25 cellular contexts compared by ENCODE assay signal in genomic region chr9:129349571-129349947, GRCh38.
"Had no signal": no experiment of that assay in that cellular context is flagged by ENCODE, and none has a peak within 500 bp of the region (broad histone marks: within the 10 kb centered on the region; RNA-seq: fewer than 3 reads in every experiment).

No MANE protein-coding gene starts in this region.

- H3K36me3 Mint-ChIP-seq: immature natural killer cell; naive thymus-derived CD8-positive, alpha-beta T cell; stimulated activated effector memory CD8-positive, alpha-beta T cell treated with anti-CD3 and anti-CD28 coated beads, Interleukin-12 subunit alpha, Interleukin-12 subunit beta, amount 100 ng/mL, for 72 hours had no signal

- H3K36me3 ChIP-seq: right lobe of liver, stomach, suprapubic skin, transverse colon, WERI-Rb-1 had no signal

- H3K27me3 Mint-ChIP-seq: naive thymus-derived CD8-positive, alpha-beta T cell had no signal

- DNase-seq: activated CD4-positive, alpha-beta T cell treated with anti-CD3 and anti-CD28 coated beads, Interleukin-2, amount 10 ng/mL, durations not matched to agents 7 days and 5 days; activated CD4-positive, CD25-positive, alpha-beta regulatory T cell treated with anti-CD3 and anti-CD28 coated beads, Interleukin-2, amount 50 U/mL, for 72 hours; activated CD8-positive, alpha-beta T cell treated with anti-CD3 and anti-CD28 coated beads, Interleukin-2, amount 10 ng/mL, durations not matched to agents 7 days and 5 days; activated gamma-delta T cell; activated naive CD4-positive, alpha-beta T cell treated with anti-CD3 and anti-CD28 coated beads, Interleukin-2, amount 50 U/mL, for 16 hours; anterior cingulate cortex; body of pancreas; caudate nucleus; effector memory CD4-positive, alpha-beta T cell; foreskin keratinocyte; immature natural killer cell; naive thymus-derived CD8-positive, alpha-beta T cell; stimulated activated CD4-positive, alpha-beta T cell treated with anti-CD3 and anti-CD28 coated beads, Interleukin-1b, Interleukin-23, amount 100 ng/mL, for 48 hours; stomach; T-helper 1 cell; transverse colon; WERI-Rb-1 had no signal

- H3K4me3 Mint-ChIP-seq: activated CD4-positive, alpha-beta T cell treated with anti-CD3 and anti-CD28 coated beads, Interleukin-2, amount 10 ng/mL, durations not matched to agents 7 days and 5 days; activated CD8-positive, alpha-beta T cell treated with anti-CD3 and anti-CD28 coated beads, Interleukin-2, amount 10 ng/mL, durations not matched to agents 7 days and 5 days; activated T-helper 1 cell treated with anti-CD3 and anti-CD28 coated beads, Interleukin-12 subunit alpha, Interleukin-12 subunit beta, Interleukin-2, Interleukin-4 antibody, amounts not matched to agents 30 ng/mL and 10 ng/mL and 1 ng/mL, durations not matched to agents 14 hours and 24 hours and 36 hours; immature natural killer cell; naive thymus-derived CD8-positive, alpha-beta T cell; stimulated activated effector memory CD8-positive, alpha-beta T cell treated with anti-CD3 and anti-CD28 coated beads, Interleukin-12 subunit alpha, Interleukin-12 subunit beta, amount 100 ng/mL, for 72 hours had no signal

- H3K9me3 Mint-ChIP-seq: activated CD4-positive, alpha-beta T cell treated with anti-CD3 and anti-CD28 coated beads, Interleukin-2, amount 10 ng/mL, durations not matched to agents 7 days and 5 days; activated T-helper 1 cell treated with anti-CD3 and anti-CD28 coated beads, Interleukin-12 subunit alpha, Interleukin-12 subunit beta, Interleukin-2, Interleukin-4 antibody, amounts not matched to agents 30 ng/mL and 10 ng/mL and 1 ng/mL, durations not matched to agents 14 hours and 24 hours and 36 hours; immature natural killer cell; naive thymus-derived CD8-positive, alpha-beta T cell; stimulated activated effector memory CD8-positive, alpha-beta T cell treated with anti-CD3 and anti-CD28 coated beads, Interleukin-12 subunit alpha, Interleukin-12 subunit beta, amount 100 ng/mL, for 72 hours had no signal

- H3K27ac Mint-ChIP-seq: activated CD4-positive, alpha-beta T cell treated with anti-CD3 and anti-CD28 coated beads, Interleukin-2, amount 10 ng/mL, durations not matched to agents 7 days and 5 days; activated T-helper 1 cell treated with anti-CD3 and anti-CD28 coated beads, Interleukin-12 subunit alpha, Interleukin-12 subunit beta, Interleukin-2, Interleukin-4 antibody, amounts not matched to agents 30 ng/mL and 10 ng/mL and 1 ng/mL, durations not matched to agents 14 hours and 24 hours and 36 hours; stimulated activated effector memory CD8-positive, alpha-beta T cell treated with anti-CD3 and anti-CD28 coated beads, Interleukin-12 subunit alpha, Interleukin-12 subunit beta, amount 100 ng/mL, for 72 hours had no signal

- H3K27me3 ChIP-seq: right lobe of liver, suprapubic skin had no signal

- H3K9me3 ChIP-seq: body of pancreas, right lobe of liver, stomach, suprapubic skin, transverse colon had no signal

- H3K4me3 ChIP-seq: body of pancreas, lung, right lobe of liver, skin epidermis, stomach, suprapubic skin, transverse colon had no signal

- H3K27ac ChIP-seq: body of pancreas, foreskin keratinocyte, parathyroid adenoma, right lobe of liver, skin epidermis, suprapubic skin, transverse colon, WERI-Rb-1 had no signal

- ATAC-seq: activated CD8-positive, alpha-beta T cell treated with anti-CD3 and anti-CD28 coated beads, Interleukin-2, amount 10 ng/mL, durations not matched to agents 7 days and 5 days; body of pancreas; foreskin keratinocyte; left lobe of liver; naive thymus-derived CD8-positive, alpha-beta T cell; right lobe of liver; stimulated activated effector memory CD8-positive, alpha-beta T cell treated with anti-CD3 and anti-CD28 coated beads, Interleukin-12 subunit alpha, Interleukin-12 subunit beta, amount 100 ng/mL, for 72 hours had no signal

- H3K4me1 ChIP-seq: foreskin keratinocyte, parathyroid adenoma had no signal
